In genomic region chr15:80509800-80510199, GRCh38 we compare ENCODE assay signal across 16 cellular contexts.
A peak's percentile ranks its signal among the peaks of the same experiment; 100 is the strongest.
DNase-seq lines count a peak whose midpoint lies in the region; ATAC-seq and TF ChIP-seq lines count a peak whose summit lies in the region.
"Had no signal": no experiment of that assay in that cellular context is flagged by ENCODE, and none has a peak within 500 bp of the region (broad histone marks: within the 10 kb centered on the region; RNA-seq: fewer than 3 reads in every experiment).

No MANE protein-coding gene starts in this region.

- no peaks in the 10 kb centered on the region for H3K9me3 ChIP-seq in H9 (ENCODE audit: control insufficient read depth, low read depth, low read length)
- H3K9me3 ChIP-seq: A549, HAP-1 had no signal

- no peak overlapping the region for H3K14ac ChIP-seq in H9 (ENCODE audit: insufficient read depth, low read length)

- H3K27ac Mint-ChIP-seq in activated CD4-positive, alpha-beta T cell treated with anti-CD3 and anti-CD28 coated beads, Interleukin-2, amount 10 ng/mL, durations not matched to agents 7 days and 5 days: no peak overlapping the region
- H3K27ac Mint-ChIP-seq in H9 (no peak overlapping the region), osteocyte (ENCODE audit: unreplicated experiment) (peak overlapping the region; percentile 17)
- peak overlapping the region; percentile 1 for H3K27ac Mint-ChIP-seq in activated T-helper 17 cell treated with anti-CD3 and anti-CD28 coated beads, Interleukin-2, amount 50 U/mL, for 72 hours

- no peaks in the 10 kb centered on the region for H4K20me1 ChIP-seq in H9 (ENCODE audit: control insufficient read depth, insufficient read depth, insufficient read length)

- H4K91ac ChIP-seq in H9 (ENCODE audit: insufficient read length, low read depth, low read length): no peak overlapping the region

- H3K4ac ChIP-seq in H9 (ENCODE audit: low read depth, low read length): no peak overlapping the region

- no peak overlapping the region for H2BK5ac ChIP-seq in H9 (ENCODE audit: insufficient read length, low read length)

- no peak overlapping the region for H3K4me2 ChIP-seq in H9 (ENCODE audit: insufficient read depth, insufficient read length, low read length)
- H3K4me2 ChIP-seq: A549 had no signal

- no peak overlapping the region for H4K8ac ChIP-seq in H9 (replicated peaks; ENCODE audit: insufficient read length, low read depth, low read length)

- no peaks in the 10 kb centered on the region for H3K9me3 Mint-ChIP-seq in activated CD4-positive, alpha-beta T cell treated with anti-CD3 and anti-CD28 coated beads, Interleukin-2, amount 10 ng/mL, durations not matched to agents 7 days and 5 days
- H3K9me3 Mint-ChIP-seq in H9: no peaks in the 10 kb centered on the region; a peak in 1 of 5 replicates
- H3K9me3 Mint-ChIP-seq in activated T-helper 17 cell treated with anti-CD3 and anti-CD28 coated beads, Interleukin-2, amount 50 U/mL, for 72 hours: peaks cover 5% of the 10 kb centered on the region
- peaks cover 8% of the 10 kb centered on the region for H3K9me3 Mint-ChIP-seq in osteocyte (ENCODE audit: unreplicated experiment)

- no peaks in the 10 kb centered on the region for H3K79me1 ChIP-seq in H9 (ENCODE audit: insufficient read depth, low read depth, low read length, poor library complexity, severe bottlenecking)

- H3K23ac ChIP-seq in H9 (ENCODE audit: insufficient read length, low read depth, low read length): no peak overlapping the region

- no peaks in the 10 kb centered on the region for H3K79me2 ChIP-seq in H9 (ENCODE audit: insufficient read depth, low read length)

- no peaks in the 10 kb centered on the region for H3K23me2 ChIP-seq in H9 (ENCODE audit: insufficient read length, low read depth, low read length, poor library complexity, severe bottlenecking)

- H3K9ac ChIP-seq in H9 (ENCODE audit: extremely low read depth, insufficient read length, low read length): no peak overlapping the region

- peak overlapping the region; percentile 47 for H4K5ac ChIP-seq in H9 (ENCODE audit: insufficient read length, low read depth, low read length)

- peaks cover 8% of the 10 kb centered on the region for H3K27me3 Mint-ChIP-seq in activated CD4-positive, alpha-beta T cell treated with anti-CD3 and anti-CD28 coated beads, Interleukin-2, amount 10 ng/mL, durations not matched to agents 7 days and 5 days
- H3K27me3 Mint-ChIP-seq in H9 (ENCODE audit: low read depth) (no peaks in the 10 kb centered on the region; the same call in 1 of the 2 replicates), osteocyte (ENCODE audit: unreplicated experiment) (no peaks in the 10 kb centered on the region)
- H3K27me3 Mint-ChIP-seq in activated T-helper 17 cell treated with anti-CD3 and anti-CD28 coated beads, Interleukin-2, amount 50 U/mL, for 72 hours: peaks cover 9% of the 10 kb centered on the region

- no CpG with 5 or more reads among the region's 5 CpGs for WGBS in H9 (ENCODE audit: extremely low coverage, insufficient read length, low lambda C conversion rate)

- no peak overlapping the region for H3K27ac ChIP-seq in H9 (ENCODE audit: insufficient read length, low read depth, low read length)
- H3K27ac ChIP-seq: A549 had no signal

- H3K18ac ChIP-seq in H9 (ENCODE audit: insufficient read length, low read depth, low read length): no peak overlapping the region

- no peak overlapping the region for H2BK15ac ChIP-seq in H9 (ENCODE audit: low read depth, low read length)

- no peaks in the 10 kb centered on the region for H3K36me3 Mint-ChIP-seq in activated CD4-positive, alpha-beta T cell treated with anti-CD3 and anti-CD28 coated beads, Interleukin-2, amount 10 ng/mL, durations not matched to agents 7 days and 5 days (ENCODE audit: low read depth)
- H3K36me3 Mint-ChIP-seq in H9 (ENCODE audit: insufficient read depth in 1 of 3, low read depth in 3 of 3): peaks cover 0 to 10% (median 7%) of the 10 kb centered on the region in 3 experiments; a peak in 5 of 7 replicates
- no peaks in the 10 kb centered on the region for H3K36me3 Mint-ChIP-seq in activated T-helper 17 cell treated with anti-CD3 and anti-CD28 coated beads, Interleukin-2, amount 50 U/mL, for 72 hours (ENCODE audit: low read depth)
- peaks cover 35% of the 10 kb centered on the region for H3K36me3 Mint-ChIP-seq in osteocyte (ENCODE audit: unreplicated experiment)

- H2AFZ ChIP-seq in H9 (ENCODE audit: low read length): no peak overlapping the region

- H2BK120ac ChIP-seq in H9 (ENCODE audit: low read depth, low read length, poor library complexity, severe bottlenecking): no peak overlapping the region

- TF ChIP-seq CTCF in H9 (conservative IDR thresholded peaks at IDR 0.05) (no peak), osteocyte (IDR thresholded peaks at IDR 0.05) (no peak)

- H3K4me1 Mint-ChIP-seq in activated CD4-positive, alpha-beta T cell treated with anti-CD3 and anti-CD28 coated beads, Interleukin-2, amount 10 ng/mL, durations not matched to agents 7 days and 5 days: no peaks in the 10 kb centered on the region
- H3K4me1 Mint-ChIP-seq in H9: no peaks in the 10 kb centered on the region
- peaks cover 8% of the 10 kb centered on the region for H3K4me1 Mint-ChIP-seq in activated T-helper 17 cell treated with anti-CD3 and anti-CD28 coated beads, Interleukin-2, amount 50 U/mL, for 72 hours
- peaks cover 26% of the 10 kb centered on the region for H3K4me1 Mint-ChIP-seq in osteocyte (ENCODE audit: unreplicated experiment)

- peak; percentile 5 to 15 for DNase-seq in activated CD4-positive, alpha-beta T cell treated with anti-CD3 and anti-CD28 coated beads, Interleukin-2, amount 50 U/mL, for 48 hours
- no peak for DNase-seq in activated CD4-positive, alpha-beta T cell treated with anti-CD3 and anti-CD28 coated beads, Interleukin-2, amount 10 ng/mL, durations not matched to agents 7 days and 5 days
- DNase-seq in H9 (no peak), osteocyte (ENCODE audit: extremely low spot score, unreplicated experiment) (no peak), NCI-H2107 (lab: John Stamatoyannopoulos, UW) (no peak)
- DNase-seq: C1 segment of cervical spinal cord, DND-41, Kasumi-1, MM.1S, NCI-H1092 treated with DMSO at 0.1 percent for 48 hours, NCI-H1694, NCI-H526 treated with DMSO at 0.1 percent for 48 hours had no signal

- H3K27me3 ChIP-seq in H9 (ENCODE audit: insufficient read depth, low read length): no peaks in the 10 kb centered on the region

- no peak overlapping the region for H2BK12ac ChIP-seq in H9 (ENCODE audit: insufficient read length, low read depth, low read length)

- CTCF ChIA-PET in activated CD4-positive, alpha-beta T cell treated with anti-CD3 and anti-CD28 coated beads, Interleukin-2, amount 10 ng/mL, durations not matched to agents 7 days and 5 days (lab: Charles Lee): no interaction called here

- H3K4me1 ChIP-seq in H9 (ENCODE audit: insufficient read depth, low read length): no peaks in the 10 kb centered on the region
- H3K4me1 ChIP-seq: HAP-1 had no signal

- POLR2A ChIA-PET in activated CD4-positive, alpha-beta T cell treated with anti-CD3 and anti-CD28 coated beads, Interleukin-2, amount 10 ng/mL, durations not matched to agents 7 days and 5 days (lab: Charles Lee): no interaction called here

- ATAC-seq in activated T-helper 17 cell treated with anti-CD3 and anti-CD28 coated beads, Interleukin-2, amount 50 U/mL, for 72 hours (replicated peaks): peak; percentile 75
- no peak for ATAC-seq in HG02588 (IDR thresholded peaks at IDR 0.05; ENCODE audit: unreplicated experiment)
- ATAC-seq: A549 had no signal

- H2BK20ac ChIP-seq in H9 (ENCODE audit: low read depth, low read length, poor library complexity, severe bottlenecking): no peak overlapping the region

- H2AK5ac ChIP-seq in H9 (ENCODE audit: insufficient read length, low read length): no peak overlapping the region

- no peak overlapping the region for H3K4me3 Mint-ChIP-seq in activated CD4-positive, alpha-beta T cell treated with anti-CD3 and anti-CD28 coated beads, Interleukin-2, amount 10 ng/mL, durations not matched to agents 7 days and 5 days
- H3K4me3 Mint-ChIP-seq in H9 (no peak overlapping the region), osteocyte (ENCODE audit: unreplicated experiment) (no peak overlapping the region)
- H3K4me3 Mint-ChIP-seq in activated T-helper 17 cell treated with anti-CD3 and anti-CD28 coated beads, Interleukin-2, amount 50 U/mL, for 72 hours: peak overlapping the region; percentile 0

- H3T11ph ChIP-seq in H9 (ENCODE audit: low read length): no peak overlapping the region

- no peak overlapping the region for H3K56ac ChIP-seq in H9 (ENCODE audit: insufficient read length, low read depth, low read length)

Comparison
In these comparisons a context has a peak if more than half of its experiments do, and no peak if none do; other contexts are left out.
1. DNase-seq: peak in activated CD4-positive, alpha-beta T cell treated with anti-CD3 and anti-CD28 coated beads, Interleukin-2, amount 50 U/mL, for 48 hours (2 of 2); none in activated CD4-positive, alpha-beta T cell treated with anti-CD3 and anti-CD28 coated beads, Interleukin-2, amount 10 ng/mL, durations not matched to agents 7 days and 5 days (single experiment), H9 (single experiment), osteocyte (single experiment) and NCI-H2107 (single experiment).
2. H3K27ac Mint-ChIP-seq: peak in activated T-helper 17 cell treated with anti-CD3 and anti-CD28 coated beads, Interleukin-2, amount 50 U/mL, for 72 hours (single experiment) and osteocyte (single experiment); none in activated CD4-positive, alpha-beta T cell treated with anti-CD3 and anti-CD28 coated beads, Interleukin-2, amount 10 ng/mL, durations not matched to agents 7 days and 5 days (single experiment) and H9 (0 of 3).